ENCODE assay signal across 8 cellular contexts in the genomic region with DNA sequence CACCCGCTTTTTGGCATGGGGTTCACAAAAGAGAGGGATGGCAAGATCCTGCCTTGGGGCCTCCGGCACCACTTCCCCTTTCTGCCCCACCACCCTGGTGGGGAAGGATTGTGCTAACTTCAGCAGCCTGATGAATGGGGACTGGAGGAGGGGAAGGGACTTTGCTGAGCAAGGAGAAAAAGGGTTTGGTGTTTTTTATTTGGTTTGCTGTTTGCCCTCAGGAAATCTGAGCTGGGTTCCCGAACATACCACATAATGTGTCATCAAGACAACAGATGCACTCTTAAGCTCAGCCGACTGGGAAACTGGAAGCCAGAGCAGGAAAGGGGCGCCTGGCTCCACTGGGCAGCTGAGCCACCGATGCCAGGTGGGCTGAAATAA. TPM values are rescaled to one million over a fixed set of nuclear protein-coding genes. Genes with fewer than 3 reads are reported as not detected.
A peak's percentile ranks its signal among the peaks of the same experiment; 100 is the strongest.
DNase-seq lines count a peak whose midpoint lies in the region; ATAC-seq and TF ChIP-seq lines count a peak whose summit lies in the region.

No MANE protein-coding gene starts in this region.

- H3K4me1 ChIP-seq in fibroblast of lung (ENCODE audit: control insufficient read depth, extremely low read depth, insufficient read depth, low read length) = peaks cover 3% of the 10 kb centered on the region

- peak overlapping the region; percentile 31 for H3K27ac ChIP-seq in fibroblast of lung (ENCODE audit: insufficient read depth, low read length)

- H3K4me3 ChIP-seq in fibroblast of lung (replicated peaks in 1 of 4; ENCODE audit: control extremely low read depth in 1 of 4, insufficient read depth in 1 of 4, low read depth in 3 of 4, low read length in 4 of 4) = peak overlapping the region in 1 of 4 experiments; percentile 29

- H3K27ac Mint-ChIP-seq in activated CD8-positive, alpha-beta T cell treated with anti-CD3 and anti-CD28 coated beads for 36 hours = no peak overlapping the region

- peak overlapping the region; percentile 21 for H3K4me2 ChIP-seq in fibroblast of lung (ENCODE audit: extremely low read depth, insufficient read depth, low read length)

- no peaks in the 10 kb centered on the region for H3K36me3 ChIP-seq in fibroblast of lung (ENCODE audit: control insufficient read depth, insufficient read depth, low read length)

- H4K20me1 ChIP-seq in fibroblast of lung (ENCODE audit: control insufficient read depth, extremely low read depth, insufficient read depth, low read length) = no peaks in the 10 kb centered on the region

- H3K79me2 ChIP-seq in fibroblast of lung (ENCODE audit: control insufficient read depth, insufficient read depth, low read length) = no peaks in the 10 kb centered on the region

- CTCF ChIA-PET in activated CD8-positive, alpha-beta T cell treated with anti-CD3 and anti-CD28 coated beads for 36 hours (lab: Charles Lee) = no interaction called here

- peak; percentile 96 for DNase-seq in ELR (ENCODE audit: low read depth)
- peak; percentile 69 for DNase-seq in OCI-M1 (lab: John Stamatoyannopoulos, UW)
- DNase-seq in fibroblast of lung (ENCODE audit: low read depth in 2 of 2) = peak; percentile 87 to 94
- DNase-seq in renal cortical epithelial cell (ENCODE audit: low read depth) = peak; percentile 95
- DNase-seq in NCI-H2227 treated with DMSO at 0.1 percent for 48 hours (lab: John Stamatoyannopoulos, UW) = no peak
- no peak for DNase-seq in activated CD8-positive, alpha-beta T cell treated with anti-CD3 and anti-CD28 coated beads for 36 hours
- no peak for DNase-seq in iPS-NIHi7 (ENCODE audit: extremely low spot score)
- no peak for DNase-seq in activated T-cell treated with anti-CD3 and anti-CD28 coated beads for 4 hours

- H3K27me3 ChIP-seq in fibroblast of lung (ENCODE audit: control insufficient read depth, insufficient read depth, low read length) = no peaks in the 10 kb centered on the region

- H3K4me3 Mint-ChIP-seq in activated CD8-positive, alpha-beta T cell treated with anti-CD3 and anti-CD28 coated beads for 36 hours = no peak overlapping the region

- intact Hi-C loops in activated CD8-positive, alpha-beta T cell treated with anti-CD3 and anti-CD28 coated beads for 36 hours (cut with micrococcal nuclease) = no loop called here

- TF ChIP-seq CTCF in fibroblast of lung (conservative IDR thresholded peaks at IDR 0.05 in 1 of 2, IDR thresholded peaks at IDR 0.05 in 1 of 2; ENCODE audit: low read depth in 1 of 2, low read length in 2 of 2) = no peak
- TF ChIP-seq CTCF in activated CD8-positive, alpha-beta T cell treated with anti-CD3 and anti-CD28 coated beads for 36 hours (IDR thresholded peaks at IDR 0.05) = no peak

- peak overlapping the region; percentile 5 for H3K9ac ChIP-seq in fibroblast of lung (ENCODE audit: insufficient read depth, low read length)

- H3K36me3 Mint-ChIP-seq in activated CD8-positive, alpha-beta T cell treated with anti-CD3 and anti-CD28 coated beads for 36 hours (ENCODE audit: low read depth) = no peaks in the 10 kb centered on the region

- H2AFZ ChIP-seq in fibroblast of lung (ENCODE audit: low read length) = no peak overlapping the region

- no peaks in the 10 kb centered on the region for H3K4me1 Mint-ChIP-seq in activated CD8-positive, alpha-beta T cell treated with anti-CD3 and anti-CD28 coated beads for 36 hours (ENCODE audit: low read depth)

- POLR2A ChIA-PET in activated CD8-positive, alpha-beta T cell treated with anti-CD3 and anti-CD28 coated beads for 36 hours (lab: Charles Lee) = interaction anchor here (1.2 kb wide), 1 partner anchor 11 kb away, joined by 3 read pairs; no protein-coding TSS in a partner anchor

- no peaks in the 10 kb centered on the region for H3K9me3 ChIP-seq in fibroblast of lung (ENCODE audit: control insufficient read depth, insufficient read depth, low read depth, low read length)

- H3K9me3 Mint-ChIP-seq in activated CD8-positive, alpha-beta T cell treated with anti-CD3 and anti-CD28 coated beads for 36 hours = no peaks in the 10 kb centered on the region

- ATAC-seq in activated CD8-positive, alpha-beta T cell treated with anti-CD3 and anti-CD28 coated beads for 36 hours = no peak

- H3K27me3 Mint-ChIP-seq in activated CD8-positive, alpha-beta T cell treated with anti-CD3 and anti-CD28 coated beads for 36 hours = no peaks in the 10 kb centered on the region

RNA-seq across cellular contexts. Expression of a gene that starts 19.9 kb away (rescaled TPM):
- 3.3 and 5.1 TPM in 2 replicates for total RNA-seq in fibroblast of lung
- 7.2 and 7.9 TPM in 2 replicates for polyA plus RNA-seq in fibroblast of lung
- 18.9 and 20.4 TPM in 2 replicates for polyA plus RNA-seq in fibroblast of lung (2012)
- 27.3 and 30.5 TPM in 2 replicates for polyA minus RNA-seq in fibroblast of lung (ENCODE audit: low replicate concordance)
- 0.87 and 3.2 TPM in 2 replicates for total RNA-seq in renal cortical epithelial cell
- total RNA-seq in activated CD8-positive, alpha-beta T cell treated with anti-CD3 and anti-CD28 coated beads for 36 hours = not detected

Comparison
In these comparisons a context has a peak if more than half of its experiments do, and no peak if none do; other contexts are left out.
1. DNase-seq: peak in ELR (single experiment), OCI-M1 (single experiment), fibroblast of lung (2 of 2) and renal cortical epithelial cell (single experiment); none in NCI-H2227 treated with DMSO at 0.1 percent for 48 hours (single experiment), activated CD8-positive, alpha-beta T cell treated with anti-CD3 and anti-CD28 coated beads for 36 hours (single experiment), iPS-NIHi7 (single experiment) and activated T-cell treated with anti-CD3 and anti-CD28 coated beads for 4 hours (single experiment).